1 cellular context compared by ENCODE assay signal in the genomic region with DNA sequence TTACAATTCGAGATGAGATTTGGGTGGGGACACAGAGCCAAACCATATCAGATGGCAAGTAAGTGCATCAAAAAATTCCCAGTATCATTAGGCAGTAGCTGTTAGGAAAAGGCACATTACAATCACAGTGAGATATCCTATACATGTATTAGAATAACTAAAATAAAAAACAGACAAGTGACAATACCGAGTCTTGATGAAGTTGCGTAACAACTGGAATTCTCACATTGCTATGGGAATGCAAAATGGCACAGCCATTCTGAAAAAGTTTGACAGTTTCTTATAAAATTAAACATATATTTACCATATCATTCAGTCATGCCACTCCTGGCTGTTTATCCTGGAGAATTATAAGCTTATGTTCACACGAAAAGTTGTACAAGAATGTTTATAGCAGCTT.
TF ChIP-seq lines count a peak whose summit lies in the region.

No MANE protein-coding gene starts in this region.

TF ChIP-seq in GM23338, 12 proteins besides CTCF, POLR2A, EP300 and RAD21 (continued from another document):
- TF ChIP-seq, protein P1, sequence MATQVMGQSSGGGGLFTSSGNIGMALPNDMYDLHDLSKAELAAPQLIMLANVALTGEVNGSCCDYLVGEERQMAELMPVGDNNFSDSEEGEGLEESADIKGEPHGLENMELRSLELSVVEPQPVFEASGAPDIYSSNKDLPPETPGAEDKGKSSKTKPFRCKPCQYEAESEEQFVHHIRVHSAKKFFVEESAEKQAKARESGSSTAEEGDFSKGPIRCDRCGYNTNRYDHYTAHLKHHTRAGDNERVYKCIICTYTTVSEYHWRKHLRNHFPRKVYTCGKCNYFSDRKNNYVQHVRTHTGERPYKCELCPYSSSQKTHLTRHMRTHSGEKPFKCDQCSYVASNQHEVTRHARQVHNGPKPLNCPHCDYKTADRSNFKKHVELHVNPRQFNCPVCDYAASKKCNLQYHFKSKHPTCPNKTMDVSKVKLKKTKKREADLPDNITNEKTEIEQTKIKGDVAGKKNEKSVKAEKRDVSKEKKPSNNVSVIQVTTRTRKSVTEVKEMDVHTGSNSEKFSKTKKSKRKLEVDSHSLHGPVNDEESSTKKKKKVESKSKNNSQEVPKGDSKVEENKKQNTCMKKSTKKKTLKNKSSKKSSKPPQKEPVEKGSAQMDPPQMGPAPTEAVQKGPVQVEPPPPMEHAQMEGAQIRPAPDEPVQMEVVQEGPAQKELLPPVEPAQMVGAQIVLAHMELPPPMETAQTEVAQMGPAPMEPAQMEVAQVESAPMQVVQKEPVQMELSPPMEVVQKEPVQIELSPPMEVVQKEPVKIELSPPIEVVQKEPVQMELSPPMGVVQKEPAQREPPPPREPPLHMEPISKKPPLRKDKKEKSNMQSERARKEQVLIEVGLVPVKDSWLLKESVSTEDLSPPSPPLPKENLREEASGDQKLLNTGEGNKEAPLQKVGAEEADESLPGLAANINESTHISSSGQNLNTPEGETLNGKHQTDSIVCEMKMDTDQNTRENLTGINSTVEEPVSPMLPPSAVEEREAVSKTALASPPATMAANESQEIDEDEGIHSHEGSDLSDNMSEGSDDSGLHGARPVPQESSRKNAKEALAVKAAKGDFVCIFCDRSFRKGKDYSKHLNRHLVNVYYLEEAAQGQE (IDR thresholded peaks at IDR 0.05; ENCODE audit: unreplicated experiment) = no peak
- TF ChIP-seq, protein P2, sequence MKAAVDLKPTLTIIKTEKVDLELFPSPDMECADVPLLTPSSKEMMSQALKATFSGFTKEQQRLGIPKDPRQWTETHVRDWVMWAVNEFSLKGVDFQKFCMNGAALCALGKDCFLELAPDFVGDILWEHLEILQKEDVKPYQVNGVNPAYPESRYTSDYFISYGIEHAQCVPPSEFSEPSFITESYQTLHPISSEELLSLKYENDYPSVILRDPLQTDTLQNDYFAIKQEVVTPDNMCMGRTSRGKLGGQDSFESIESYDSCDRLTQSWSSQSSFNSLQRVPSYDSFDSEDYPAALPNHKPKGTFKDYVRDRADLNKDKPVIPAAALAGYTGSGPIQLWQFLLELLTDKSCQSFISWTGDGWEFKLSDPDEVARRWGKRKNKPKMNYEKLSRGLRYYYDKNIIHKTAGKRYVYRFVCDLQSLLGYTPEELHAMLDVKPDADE (IDR thresholded peaks at IDR 0.05) = no peak
- TF ChIP-seq CREB1 (CRISPR knock-in tag; IDR thresholded peaks at IDR 0.05; ENCODE audit: low read depth) = no peak
- TF ChIP-seq, protein P3, sequence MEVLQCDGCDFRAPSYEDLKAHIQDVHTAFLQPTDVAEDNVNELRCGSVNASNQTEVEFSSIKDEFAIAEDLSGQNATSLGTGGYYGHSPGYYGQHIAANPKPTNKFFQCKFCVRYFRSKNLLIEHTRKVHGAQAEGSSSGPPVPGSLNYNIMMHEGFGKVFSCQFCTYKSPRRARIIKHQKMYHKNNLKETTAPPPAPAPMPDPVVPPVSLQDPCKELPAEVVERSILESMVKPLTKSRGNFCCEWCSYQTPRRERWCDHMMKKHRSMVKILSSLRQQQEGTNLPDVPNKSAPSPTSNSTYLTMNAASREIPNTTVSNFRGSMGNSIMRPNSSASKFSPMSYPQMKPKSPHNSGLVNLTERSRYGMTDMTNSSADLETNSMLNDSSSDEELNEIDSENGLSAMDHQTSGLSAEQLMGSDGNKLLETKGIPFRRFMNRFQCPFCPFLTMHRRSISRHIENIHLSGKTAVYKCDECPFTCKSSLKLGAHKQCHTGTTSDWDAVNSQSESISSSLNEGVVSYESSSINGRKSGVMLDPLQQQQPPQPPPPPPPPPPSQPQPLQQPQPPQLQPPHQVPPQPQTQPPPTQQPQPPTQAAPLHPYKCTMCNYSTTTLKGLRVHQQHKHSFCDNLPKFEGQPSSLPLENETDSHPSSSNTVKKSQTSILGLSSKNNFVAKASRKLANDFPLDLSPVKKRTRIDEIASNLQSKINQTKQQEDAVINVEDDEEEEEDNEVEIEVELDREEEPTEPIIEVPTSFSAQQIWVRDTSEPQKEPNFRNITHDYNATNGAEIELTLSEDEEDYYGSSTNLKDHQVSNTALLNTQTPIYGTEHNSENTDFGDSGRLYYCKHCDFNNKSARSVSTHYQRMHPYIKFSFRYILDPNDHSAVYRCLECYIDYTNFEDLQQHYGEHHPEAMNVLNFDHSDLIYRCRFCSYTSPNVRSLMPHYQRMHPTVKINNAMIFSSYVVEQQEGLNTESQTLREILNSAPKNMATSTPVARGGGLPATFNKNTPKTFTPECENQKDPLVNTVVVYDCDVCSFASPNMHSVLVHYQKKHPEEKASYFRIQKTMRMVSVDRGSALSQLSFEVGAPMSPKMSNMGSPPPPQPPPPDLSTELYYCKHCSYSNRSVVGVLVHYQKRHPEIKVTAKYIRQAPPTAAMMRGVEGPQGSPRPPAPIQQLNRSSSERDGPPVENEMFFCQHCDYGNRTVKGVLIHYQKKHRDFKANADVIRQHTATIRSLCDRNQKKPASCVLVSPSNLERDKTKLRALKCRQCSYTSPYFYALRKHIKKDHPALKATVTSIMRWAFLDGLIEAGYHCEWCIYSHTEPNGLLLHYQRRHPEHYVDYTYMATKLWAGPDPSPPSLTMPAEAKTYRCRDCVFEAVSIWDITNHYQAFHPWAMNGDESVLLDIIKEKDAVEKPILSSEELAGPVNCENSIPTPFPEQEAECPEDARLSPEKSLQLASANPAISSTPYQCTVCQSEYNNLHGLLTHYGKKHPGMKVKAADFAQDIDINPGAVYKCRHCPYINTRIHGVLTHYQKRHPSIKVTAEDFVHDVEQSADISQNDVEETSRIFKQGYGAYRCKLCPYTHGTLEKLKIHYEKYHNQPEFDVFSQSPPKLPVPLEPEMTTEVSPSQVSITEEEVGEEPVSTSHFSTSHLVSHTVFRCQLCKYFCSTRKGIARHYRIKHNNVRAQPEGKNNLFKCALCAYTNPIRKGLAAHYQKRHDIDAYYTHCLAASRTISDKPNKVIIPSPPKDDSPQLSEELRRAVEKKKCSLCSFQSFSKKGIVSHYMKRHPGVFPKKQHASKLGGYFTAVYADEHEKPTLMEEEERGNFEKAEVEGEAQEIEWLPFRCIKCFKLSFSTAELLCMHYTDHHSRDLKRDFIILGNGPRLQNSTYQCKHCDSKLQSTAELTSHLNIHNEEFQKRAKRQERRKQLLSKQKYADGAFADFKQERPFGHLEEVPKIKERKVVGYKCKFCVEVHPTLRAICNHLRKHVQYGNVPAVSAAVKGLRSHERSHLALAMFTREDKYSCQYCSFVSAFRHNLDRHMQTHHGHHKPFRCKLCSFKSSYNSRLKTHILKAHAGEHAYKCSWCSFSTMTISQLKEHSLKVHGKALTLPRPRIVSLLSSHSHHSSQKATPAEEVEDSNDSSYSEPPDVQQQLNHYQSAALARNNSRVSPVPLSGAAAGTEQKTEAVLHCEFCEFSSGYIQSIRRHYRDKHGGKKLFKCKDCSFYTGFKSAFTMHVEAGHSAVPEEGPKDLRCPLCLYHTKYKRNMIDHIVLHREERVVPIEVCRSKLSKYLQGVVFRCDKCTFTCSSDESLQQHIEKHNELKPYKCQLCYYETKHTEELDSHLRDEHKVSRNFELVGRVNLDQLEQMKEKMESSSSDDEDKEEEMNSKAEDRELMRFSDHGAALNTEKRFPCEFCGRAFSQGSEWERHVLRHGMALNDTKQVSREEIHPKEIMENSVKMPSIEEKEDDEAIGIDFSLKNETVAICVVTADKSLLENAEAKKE (CRISPR knock-in tag; IDR thresholded peaks at IDR 0.05) = no peak
- no peak for TF ChIP-seq ZNF331 (CRISPR knock-in tag; IDR thresholded peaks at IDR 0.05; ENCODE audit: low read depth)
- no peak for TF ChIP-seq POLR2AphosphoS5 (IDR thresholded peaks at IDR 0.05; ENCODE audit: low read depth)
- no peak for TF ChIP-seq STAT1 (IDR thresholded peaks at IDR 0.05; ENCODE audit: unreplicated experiment)
- TF ChIP-seq EZH2 (IDR thresholded peaks at IDR 0.05; ENCODE audit: low read depth, unreplicated experiment) = no peak
- no peak for TF ChIP-seq NANOG (IDR thresholded peaks at IDR 0.05; ENCODE audit: borderline replicate concordance)
